Comparison of ENCODE assay signal across 9 cellular contexts in genomic region chr10:122648599-122649428, GRCh38. TPM values are rescaled to one million over a fixed set of nuclear protein-coding genes. Genes with fewer than 3 reads are reported as not detected.
DNase-seq lines count a peak whose midpoint lies in the region; ATAC-seq, FAIRE-seq and TF ChIP-seq lines count a peak whose summit lies in the region.
"Had no signal": no experiment of that assay in that cellular context is flagged by ENCODE, and none has a peak within 500 bp of the region (broad histone marks: within the 10 kb centered on the region; RNA-seq: fewer than 3 reads in every experiment).

No MANE protein-coding gene starts in this region.

- H3K27me3 ChIP-seq in liver (ENCODE audit: control insufficient read depth in 4 of 4, insufficient read depth in 4 of 4, low read length in 3 of 4) (peaks cover 0 to 7% (median 0%) of the 10 kb centered on the region in 4 donors), tibial artery (peaks cover 0 to 37% of the 10 kb centered on the region in 2 donors)

- peak; percentile 13 for DNase-seq in DMS79 treated with DMSO at 0.1 percent for 48 hours (lab: John Stamatoyannopoulos, UW)
- DNase-seq in HFF-Myc (ENCODE audit: extremely low read depth, low read depth) = peak; percentile 3
- peak; percentile 22 for DNase-seq in RCC 7860 (ENCODE audit: low spot score)
- DNase-seq in dedifferentiated amniotic fluid mesenchymal stem cell (ENCODE audit: extremely low spot score) = peak; percentile 20
- peak in 1 of 2 donors; percentile 54 for DNase-seq in tibial artery

- no peaks in the 10 kb centered on the region for H3K9me3 ChIP-seq in liver (ENCODE audit: control insufficient read depth in 4 of 4, low read length in 3 of 4)
- no peaks in the 10 kb centered on the region for H3K9me3 ChIP-seq in tibial artery

- H3K27ac ChIP-seq in liver (ENCODE audit: low read depth in 1 of 2, low read length in 2 of 2) = no peak overlapping the region
- no peak overlapping the region for H3K27ac ChIP-seq in tibial artery

- FAIRE-seq in RCC 7860 (lab: Jason Lieb, UNC) = no peak

- peak; percentile 77 to 84 for TF ChIP-seq RAD21 in liver (IDR thresholded peaks at IDR 0.05)

- intact Hi-C loops in tibial artery (cut with DNase I; ENCODE audit: low total_unique reads) = loop anchor here (5.0 kb wide), 1 partner anchor 53 kb away; no protein-coding TSS in a partner anchor

- H3K4me3 ChIP-seq in HFF-Myc (replicated peaks; ENCODE audit: low read depth, low read length) (no peak overlapping the region), liver (ENCODE audit: low read depth in 1 of 3, low read length in 3 of 3) (no peak overlapping the region), tibial artery (no peak overlapping the region)

- ATAC-seq in GM19463 (IDR thresholded peaks at IDR 0.05; ENCODE audit: unreplicated experiment) = no peak
- ATAC-seq in GM19328 (IDR thresholded peaks at IDR 0.05; ENCODE audit: unreplicated experiment) = no peak

- TF ChIP-seq CTCF in HFF-Myc (IDR thresholded peaks at IDR 0.05; ENCODE audit: low read depth, low read length, missing control alignments) (peak; percentile 73), liver (IDR thresholded peaks at IDR 0.05; ENCODE audit: low read depth, low read length, missing input control) (peak; percentile 64), tibial artery (IDR thresholded peaks at IDR 0.05) (peak; percentile 69 to 76)

- H3K4me1 ChIP-seq in liver (ENCODE audit: control insufficient read depth in 4 of 4, insufficient read depth in 4 of 4, low read length in 3 of 4) = peaks cover 0 to 1% (median 0%) of the 10 kb centered on the region in 4 donors
- no peaks in the 10 kb centered on the region for H3K4me1 ChIP-seq in tibial artery

- H3K9ac ChIP-seq in liver (ENCODE audit: low read depth in 1 of 2, low read length in 2 of 2) = no peak overlapping the region

- 25% methylated on average over 10 of the region's 10 CpGs for WGBS in liver

- H3K36me3 ChIP-seq in liver (ENCODE audit: control insufficient read depth in 4 of 4, insufficient read depth in 3 of 4, low read depth in 1 of 4, low read length in 3 of 4) (no peaks in the 10 kb centered on the region), tibial artery (no peaks in the 10 kb centered on the region)

TF ChIP-seq in liver, 16 proteins besides CTCF, POLR2A, EP300 and RAD21:
- TF ChIP-seq MAX (IDR thresholded peaks at IDR 0.05) = no peak

RNA-seq across cellular contexts. Expression of gene C10orf120, which starts 50.8 kb away (rescaled TPM):
- total RNA-seq in liver = not detected
- polyA plus RNA-seq in liver = not detected
- total RNA-seq: T-helper 2 cell treated with Interferon-gamma antibody and Interleukin-4, amounts not matched to agents 100 ng/mL and 5 ng/mL, for 36 hours had no signal
